ENCODE assay signal across 8 cellular contexts in genomic region chr7:44769381-44770209, GRCh38. TPM values are rescaled to one million over a fixed set of nuclear protein-coding genes. Genes with fewer than 3 reads are reported as not detected.
DNase-seq lines count a peak whose midpoint lies in the region; ATAC-seq, FAIRE-seq and TF ChIP-seq lines count a peak whose summit lies in the region.

No MANE protein-coding gene starts in this region.

- H3K4me3 ChIP-seq in muscle layer of duodenum (ENCODE audit: low read depth in 1 of 2, low read length in 2 of 2): peak overlapping the region; percentile 26 to 32
- no peak overlapping the region for H3K4me3 ChIP-seq in BE2C (ENCODE audit: low read depth, low read length)

- DNase-seq in GM12892 (ENCODE audit: insufficient read length) (no peak), MV-4-11 (lab: John Stamatoyannopoulos, UW) (peak; percentile 80), cerebellar cortex (ENCODE audit: low spot score) (peak; percentile 29), HuH-7.5 (ENCODE audit: low spot score) (no peak), BE2C (no peak)
- DNase-seq in activated CD8-positive, alpha-beta memory T cell treated with anti-CD3 and anti-CD28 coated beads, Interleukin-2, amount 50 U/mL, for 4 hours: no peak

- H3K27me3 ChIP-seq in muscle layer of duodenum (ENCODE audit: low read depth, low read length): no peaks in the 10 kb centered on the region
- H3K27me3 ChIP-seq in BE2C: no peaks in the 10 kb centered on the region

- H3K9me3 ChIP-seq in muscle layer of duodenum (ENCODE audit: control insufficient read depth in 1 of 2, low read length in 2 of 2) (no peaks in the 10 kb centered on the region), BE2C (no peaks in the 10 kb centered on the region)

- TF ChIP-seq CTCF in BE2C (IDR thresholded peaks at IDR 0.05; ENCODE audit: low read depth, low read length): no peak

- ATAC-seq in GM21723 (IDR thresholded peaks at IDR 0.05; ENCODE audit: unreplicated experiment): peak; percentile 81

- TF ChIP-seq POLR2A in GM12892 (IDR thresholded peaks at IDR 0.05; ENCODE audit: low read depth, low read length): no peak

- H3K36me3 ChIP-seq in muscle layer of duodenum (ENCODE audit: control insufficient read depth in 1 of 2, insufficient read depth in 2 of 2, low read length in 2 of 2) (peaks cover 16 to 31% of the 10 kb centered on the region in 2 donors), BE2C (peaks cover 16% of the 10 kb centered on the region)

- H3K27ac ChIP-seq in muscle layer of duodenum (ENCODE audit: low read length): no peak overlapping the region

- FAIRE-seq in GM12892 (lab: Jason Lieb, UNC): peak; percentile 83

- H3K4me1 ChIP-seq in muscle layer of duodenum (ENCODE audit: control insufficient read depth in 1 of 2, insufficient read depth in 2 of 2, low read length in 2 of 2): peaks cover 11 to 35% of the 10 kb centered on the region in 2 donors
- H3K4me1 ChIP-seq in BE2C: peaks cover 17% of the 10 kb centered on the region

RNA-seq across cellular contexts. Expression of gene ZMIZ2, which starts 20.9 kb away (rescaled TPM):
- polyA plus RNA-seq in GM12892 (2012; ENCODE audit: missing spikeins): 56.1 TPM
- polyA plus RNA-seq in BE2C (2012; ENCODE audit: insufficient read depth, insufficient read length, low read depth): 117 TPM

RNA-seq across cellular contexts. Expression of gene PPIA, which starts 26.9 kb away (rescaled TPM):
- 3,328 TPM for polyA plus RNA-seq in GM12892 (2012; ENCODE audit: missing spikeins)
- 1,732 TPM for polyA plus RNA-seq in BE2C (2012; ENCODE audit: insufficient read depth, insufficient read length, low read depth)

Comparison
In these comparisons a context has a peak if more than half of its experiments do, and no peak if none do; other contexts are left out.
1. DNase-seq: peak in MV-4-11 (single experiment) and cerebellar cortex (single experiment); none in GM12892 (single experiment), HuH-7.5 (single experiment), activated CD8-positive, alpha-beta memory T cell treated with anti-CD3 and anti-CD28 coated beads, Interleukin-2, amount 50 U/mL, for 4 hours (single experiment) and BE2C (single experiment).